ENCODE assay signal across 1 cellular context in genomic region chr3:37905346-37905745, GRCh38.
TF ChIP-seq lines count a peak whose summit lies in the region.

No MANE protein-coding gene starts in this region.

TF ChIP-seq in SK-N-SH treated with all-trans-retinoic acid at 6 μM for 48 hours, 23 proteins besides CTCF, POLR2A, EP300 and RAD21 (continued from another document):
- TF ChIP-seq CSRNP3 (CRISPR knock-in tag; IDR thresholded peaks at IDR 0.05) (no peak), POU6F1 (CRISPR knock-in tag; IDR thresholded peaks at IDR 0.05; ENCODE audit: borderline replicate concordance, low read depth) (no peak), ZC3H10 (CRISPR knock-in tag; IDR thresholded peaks at IDR 0.05) (no peak), TSHZ2 (CRISPR knock-in tag; IDR thresholded peaks at IDR 0.05) (no peak)
